Comparison of ENCODE assay signal across 10 cellular contexts in the genomic region with DNA sequence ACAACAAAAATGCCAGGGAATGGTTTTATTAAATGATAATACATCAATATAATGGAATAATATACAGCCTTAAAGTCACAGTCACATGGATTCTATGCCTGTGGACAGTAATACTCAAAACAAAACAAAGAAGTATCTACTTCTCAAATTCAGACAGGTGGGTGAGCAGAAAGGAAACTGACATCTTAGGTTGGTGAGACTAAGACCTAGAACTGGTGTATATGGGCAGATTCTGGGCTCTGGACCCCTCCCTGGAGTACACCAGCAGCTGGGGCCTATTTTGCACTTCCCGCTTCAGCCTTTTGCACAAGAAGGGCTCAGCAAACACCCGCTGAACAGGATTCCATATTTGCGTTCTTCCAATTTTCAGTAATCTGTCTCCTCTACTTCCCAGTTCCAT. TPM values are rescaled to one million over a fixed set of nuclear protein-coding genes. Genes with fewer than 3 reads are reported as not detected.
DNase-seq lines count a peak whose midpoint lies in the region; ATAC-seq, FAIRE-seq and TF ChIP-seq lines count a peak whose summit lies in the region.
"Had no signal": no experiment of that assay in that cellular context is flagged by ENCODE, and none has a peak within 500 bp of the region (broad histone marks: within the 10 kb centered on the region; RNA-seq: fewer than 3 reads in every experiment).

No MANE protein-coding gene starts in this region.

- H3K36me3 ChIP-seq in astrocyte (ENCODE audit: insufficient read depth, low read length) (peaks cover 2% of the 10 kb centered on the region), smooth muscle cell (ENCODE audit: low read depth) (no peaks in the 10 kb centered on the region), psoas muscle (ENCODE audit: insufficient read depth in 1 of 2, low read depth in 1 of 2) (peaks cover 0 to 22% of the 10 kb centered on the region in 2 donors)

- intact Hi-C loops in activated CD4-positive, alpha-beta T cell treated with anti-CD3 and anti-CD28 coated beads, Interleukin-2, amount 10 ng/mL, durations not matched to agents 24 days and 14 days (cut with micrococcal nuclease) = loop anchor here (5.0 kb wide), 1 partner anchor 72 kb away; a partner anchor contains a TSS
- intact Hi-C loops in psoas muscle (cut with DNase I) (loop anchor here in 1 of 2 donors (5.0 kb wide), 1 partner anchor 33 kb away; a partner anchor contains a TSS), posterior vena cava (cut with DNase I) (loop anchor here in 1 of 2 donors (2.0 kb wide), 1 partner anchor 30 kb away; no protein-coding TSS in a partner anchor)

- H3K4me1 Mint-ChIP-seq in activated CD4-positive, alpha-beta T cell treated with anti-CD3 and anti-CD28 coated beads, Interleukin-2, amount 10 ng/mL, durations not matched to agents 24 days and 14 days = peaks cover 20% of the 10 kb centered on the region
- peaks cover 12% of the 10 kb centered on the region for H3K4me1 Mint-ChIP-seq in astrocyte (ENCODE audit: low read depth, unreplicated experiment)

- no peak overlapping the region for H3K27ac Mint-ChIP-seq in activated CD4-positive, alpha-beta T cell treated with anti-CD3 and anti-CD28 coated beads, Interleukin-2, amount 10 ng/mL, durations not matched to agents 24 days and 14 days
- peak overlapping the region; percentile 69 for H3K27ac Mint-ChIP-seq in astrocyte (ENCODE audit: unreplicated experiment)

- H3K27me3 Mint-ChIP-seq in activated CD4-positive, alpha-beta T cell treated with anti-CD3 and anti-CD28 coated beads, Interleukin-2, amount 10 ng/mL, durations not matched to agents 24 days and 14 days = no peaks in the 10 kb centered on the region
- no peaks in the 10 kb centered on the region for H3K27me3 Mint-ChIP-seq in astrocyte (ENCODE audit: low read depth, unreplicated experiment)

- H3K27me3 ChIP-seq in astrocyte (ENCODE audit: insufficient read depth, low read length) = no peaks in the 10 kb centered on the region
- no peaks in the 10 kb centered on the region for H3K27me3 ChIP-seq in smooth muscle cell (ENCODE audit: low read depth)
- no peaks in the 10 kb centered on the region for H3K27me3 ChIP-seq in psoas muscle (ENCODE audit: insufficient read depth in 3 of 3, low read length in 2 of 3)

- peaks cover 58% of the 10 kb centered on the region for H3K79me2 ChIP-seq in astrocyte (ENCODE audit: insufficient read depth, low read length)
- peaks cover 55% of the 10 kb centered on the region for H3K79me2 ChIP-seq in smooth muscle cell (ENCODE audit: low read depth)

- H3K9ac ChIP-seq in astrocyte (ENCODE audit: low read length) = no peak overlapping the region
- H3K9ac ChIP-seq in smooth muscle cell (ENCODE audit: low read depth) = no peak overlapping the region

- WGBS in smooth muscle cell (ENCODE audit: low lambda C conversion rate) = 96% methylated on average over 3 of the region's 3 CpGs
- 91 to 94% (median 92%) methylated on average over 3 of the region's 3 CpGs for WGBS in psoas muscle, 3 donors

- H3K9me3 Mint-ChIP-seq in activated CD4-positive, alpha-beta T cell treated with anti-CD3 and anti-CD28 coated beads, Interleukin-2, amount 10 ng/mL, durations not matched to agents 24 days and 14 days = no peaks in the 10 kb centered on the region
- H3K9me3 Mint-ChIP-seq in astrocyte (ENCODE audit: unreplicated experiment) = peaks cover 4% of the 10 kb centered on the region

- H3K27ac ChIP-seq in astrocyte (ENCODE audit: low read depth, low read length) (no peak overlapping the region), smooth muscle cell (ENCODE audit: low read depth) (no peak overlapping the region), psoas muscle (no peak overlapping the region)

- peaks cover 6% of the 10 kb centered on the region for H3F3A ChIP-seq in smooth muscle cell (ENCODE audit: low read depth)

- H3K9me3 ChIP-seq in astrocyte (ENCODE audit: insufficient read depth, low read depth, low read length) (no peaks in the 10 kb centered on the region), smooth muscle cell (replicated peaks; ENCODE audit: low read depth) (no peaks in the 10 kb centered on the region), psoas muscle (no peaks in the 10 kb centered on the region)

- H2AFZ ChIP-seq in astrocyte (ENCODE audit: low read depth, low read length) (no peak overlapping the region), smooth muscle cell (ENCODE audit: low read depth) (no peak overlapping the region)

- no peak for DNase-seq in activated CD4-positive, alpha-beta T cell treated with anti-CD3 and anti-CD28 coated beads, Interleukin-2, amount 10 ng/mL, durations not matched to agents 24 days and 14 days
- no peak for DNase-seq in activated CD4-positive, alpha-beta T cell treated with anti-CD3 and anti-CD28 coated beads for 4 hours
- no peak for DNase-seq in astrocyte (ENCODE audit: low read depth)
- DNase-seq in smooth muscle cell (lab: John Stamatoyannopoulos, UW; ENCODE audit: unreplicated experiment) = no peak
- DNase-seq in psoas muscle = no peak
- no peak for DNase-seq in posterior vena cava (ENCODE audit: low spot score)
- DNase-seq in T1000 (lab: John Stamatoyannopoulos, UW) = no peak
- DNase-seq: ACHN, NCI-H1694 had no signal

- no peak for FAIRE-seq in astrocyte (lab: Jason Lieb, UNC)

- H3K4me1 ChIP-seq in astrocyte (ENCODE audit: insufficient read depth, low read length) (peaks cover 5% of the 10 kb centered on the region), smooth muscle cell (ENCODE audit: low read depth) (peaks cover 10% of the 10 kb centered on the region), psoas muscle (peaks cover 15% of the 10 kb centered on the region)

- TF ChIP-seq CTCF in astrocyte (IDR thresholded peaks at IDR 0.05; ENCODE audit: insufficient read depth, low read depth, low read length) (no peak), smooth muscle cell (IDR thresholded peaks at IDR 0.05; ENCODE audit: borderline replicate concordance, insufficient read depth, poor library complexity, severe bottlenecking) (no peak), psoas muscle (IDR thresholded peaks at IDR 0.05) (no peak)

- peaks cover 24% of the 10 kb centered on the region for H3K36me3 Mint-ChIP-seq in activated CD4-positive, alpha-beta T cell treated with anti-CD3 and anti-CD28 coated beads, Interleukin-2, amount 10 ng/mL, durations not matched to agents 24 days and 14 days (ENCODE audit: low read depth)
- peaks cover 6% of the 10 kb centered on the region for H3K36me3 Mint-ChIP-seq in astrocyte (ENCODE audit: low read depth, unreplicated experiment)

- peak overlapping the region; percentile 97 for H3K4me3 Mint-ChIP-seq in activated CD4-positive, alpha-beta T cell treated with anti-CD3 and anti-CD28 coated beads, Interleukin-2, amount 10 ng/mL, durations not matched to agents 24 days and 14 days
- H3K4me3 Mint-ChIP-seq in astrocyte (ENCODE audit: unreplicated experiment) = peak overlapping the region; percentile 96

- no peak overlapping the region for H3K4me3 ChIP-seq in astrocyte (ENCODE audit: insufficient read depth, low read depth, low read length)
- H3K4me3 ChIP-seq in smooth muscle cell = no peak overlapping the region
- no peak overlapping the region for H3K4me3 ChIP-seq in psoas muscle

- H3K4me2 ChIP-seq in astrocyte (ENCODE audit: low read length) (peak overlapping the region; percentile 87), smooth muscle cell (peak overlapping the region; percentile 91)

- ATAC-seq in HG03060 (IDR thresholded peaks at IDR 0.05; ENCODE audit: low read depth, unreplicated experiment) = peak; percentile 36
- no peak for ATAC-seq in psoas muscle

- H4K20me1 ChIP-seq in astrocyte (ENCODE audit: insufficient read depth, low read length) (peaks cover 13% of the 10 kb centered on the region), smooth muscle cell (ENCODE audit: low read depth) (peaks cover 18% of the 10 kb centered on the region)

RNA-seq across cellular contexts. Expression of a gene that starts 5.4 kb away (rescaled TPM):
- total RNA-seq in activated CD4-positive, alpha-beta T cell treated with anti-CD3 and anti-CD28 coated beads, Interleukin-2, amount 10 ng/mL, durations not matched to agents 24 days and 14 days = 127 and 136 TPM in 2 replicates
- total RNA-seq in astrocyte = 134 and 140 TPM in 2 replicates
- total RNA-seq in smooth muscle cell = 97.7 and 98.4 TPM in 2 replicates
- polyA plus RNA-seq in smooth muscle cell = 174 and 200 TPM in 2 replicates
- total RNA-seq in psoas muscle = 100 to 1,000 TPM; 239 to 368 (median 261) TPM
- 100 to 1,000 TPM; 263 to 341 (median 312) TPM for polyA plus RNA-seq in psoas muscle
- 100 to 1,000 TPM; 166 to 181 TPM for total RNA-seq in posterior vena cava

RNA-seq across cellular contexts. Expression of a gene that starts 12.7 kb away (rescaled TPM):
- total RNA-seq in activated CD4-positive, alpha-beta T cell treated with anti-CD3 and anti-CD28 coated beads, Interleukin-2, amount 10 ng/mL, durations not matched to agents 24 days and 14 days = 19.6 and 20.7 TPM in 2 replicates
- total RNA-seq in astrocyte (8.7 and 10.0 TPM in 2 replicates), smooth muscle cell (4.0 and 12.2 TPM in 2 replicates), psoas muscle (1 to 10 TPM; 1.0 to 2.1 (median 1.5) TPM), posterior vena cava (1 to 10 TPM; 4.9 to 5.1 TPM)
- polyA plus RNA-seq in smooth muscle cell (3.0 and 8.7 TPM in 2 replicates), psoas muscle (1 to 10 TPM in 2 of 3 donors, under 1 TPM in 1; 0.52 to 2.2 (median 1.9) TPM)

RNA-seq across cellular contexts. Expression of a gene that starts 32.4 kb away (rescaled TPM):
- total RNA-seq in activated CD4-positive, alpha-beta T cell treated with anti-CD3 and anti-CD28 coated beads, Interleukin-2, amount 10 ng/mL, durations not matched to agents 24 days and 14 days = 53.8 and 54.2 TPM in 2 replicates
- total RNA-seq in astrocyte = 107 and 115 TPM in 2 replicates
- total RNA-seq in smooth muscle cell = 100 and 102 TPM in 2 replicates
- 116 and 123 TPM in 2 replicates for polyA plus RNA-seq in smooth muscle cell
- 10 to 100 TPM; 40.8 to 58.1 (median 48.1) TPM for total RNA-seq in psoas muscle
- polyA plus RNA-seq in psoas muscle = 10 to 100 TPM; 65.0 to 89.5 (median 67.6) TPM
- 10 to 100 TPM; 44.6 to 50.4 TPM for total RNA-seq in posterior vena cava

RNA-seq across cellular contexts. Expression of a gene that starts 32.9 kb away (rescaled TPM):
- 85.2 and 93.6 TPM in 2 replicates for total RNA-seq in activated CD4-positive, alpha-beta T cell treated with anti-CD3 and anti-CD28 coated beads, Interleukin-2, amount 10 ng/mL, durations not matched to agents 24 days and 14 days
- total RNA-seq in astrocyte = 161 and 164 TPM in 2 replicates
- 58.4 and 63.5 TPM in 2 replicates for total RNA-seq in smooth muscle cell
- 150 and 168 TPM in 2 replicates for polyA plus RNA-seq in smooth muscle cell
- 10 to 100 TPM; 18.5 to 25.4 (median 20.4) TPM for total RNA-seq in psoas muscle
- 10 to 100 TPM; 12.9 to 45.4 (median 15.2) TPM for polyA plus RNA-seq in psoas muscle
- total RNA-seq in posterior vena cava = 10 to 100 TPM; 59.6 to 64.3 TPM

RNA-seq across cellular contexts. Expression of a gene that starts 49.5 kb away (rescaled TPM):
- not detected in 2 replicates for total RNA-seq in activated CD4-positive, alpha-beta T cell treated with anti-CD3 and anti-CD28 coated beads, Interleukin-2, amount 10 ng/mL, durations not matched to agents 24 days and 14 days
- total RNA-seq in astrocyte = not detected in 2 replicates
- total RNA-seq in smooth muscle cell = not detected in 2 replicates
- polyA plus RNA-seq in smooth muscle cell = 0.38 TPM in 1 of 2 replicates, not detected in the other
- not detected for total RNA-seq in psoas muscle
- not detected for polyA plus RNA-seq in psoas muscle
- not detected for total RNA-seq in posterior vena cava
